In the genomic region with DNA sequence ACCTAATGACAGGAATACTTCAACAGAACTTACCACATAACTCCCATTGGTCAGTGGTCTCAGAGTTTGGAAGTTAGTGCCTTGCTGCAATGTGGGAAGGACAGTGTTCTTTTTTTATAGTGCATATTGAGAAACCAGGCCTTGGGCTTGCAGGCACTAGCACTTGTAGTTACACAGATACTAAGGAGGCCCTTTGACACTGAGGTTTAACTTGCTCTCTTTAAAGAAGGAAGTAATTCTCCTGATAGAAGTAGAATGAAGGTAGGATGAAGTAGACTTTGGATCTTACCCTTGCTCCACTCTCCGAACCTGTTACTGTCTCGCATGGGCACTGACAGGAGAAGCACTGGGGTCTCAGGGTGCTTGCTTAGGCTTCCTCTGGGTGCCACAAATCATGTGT, we compare ENCODE assay signal across 22 cellular contexts.
"Had no signal": no experiment of that assay in that cellular context is flagged by ENCODE, and none has a peak within 500 bp of the region (broad histone marks: within the 10 kb centered on the region; RNA-seq: fewer than 3 reads in every experiment).

No MANE protein-coding gene starts in this region.

- ATAC-seq: activated CD4-positive, alpha-beta T cell treated with anti-CD3 and anti-CD28 coated beads for 36 hours; activated CD8-positive, alpha-beta memory T cell treated with anti-CD3 and anti-CD28 coated beads, Interleukin-2, amount 10 ng/mL, durations not matched to agents 7 days and 5 days; activated CD8-positive, alpha-beta T cell treated with anti-CD3 and anti-CD28 coated beads, Interleukin-2, amount 10 ng/mL, durations not matched to agents 7 days and 5 days; activated T-cell treated with anti-CD3 and anti-CD28 coated beads, Interleukin-2, amount 50 U/mL, for 72 hours; body of pancreas; gastrocnemius medialis; left ventricle myocardium superior; sciatic nerve; stimulated activated naive B cell treated with anti-CD40 and anti-IgM and Interleukin-4, amounts not matched to agents 10 μg/mL and 1 μg/mL and 100 μg/mL, for 72 hours had no signal

- H3K27ac ChIP-seq: adrenal gland, body of pancreas, gastrocnemius medialis, skin epidermis, stomach, suprapubic skin, tibial artery had no signal

- H3K27me3 ChIP-seq: adrenal gland, body of pancreas, gastrocnemius medialis, stomach, suprapubic skin, tibial artery had no signal

- H3K4me1 ChIP-seq: body of pancreas had no signal

- DNase-seq: activated CD4-positive, alpha-beta T cell treated with anti-CD3 and anti-CD28 coated beads for 36 hours; activated CD4-positive, CD25-positive, alpha-beta regulatory T cell; activated CD8-positive, alpha-beta memory T cell treated with anti-CD3 and anti-CD28 coated beads, Interleukin-2, amount 10 ng/mL, durations not matched to agents 7 days and 5 days; activated CD8-positive, alpha-beta T cell treated with anti-CD3 and anti-CD28 coated beads, Interleukin-2, amount 10 ng/mL, durations not matched to agents 7 days and 5 days; activated naive CD4-positive, alpha-beta T cell; activated T-cell treated with anti-CD3 and anti-CD28 coated beads, Interleukin-2, amount 50 U/mL, for 72 hours; adrenal gland; aorta; body of pancreas; dermis blood vessel endothelial cell; effector CD4-positive, alpha-beta T cell; erythroblast; gastrocnemius medialis; glutamatergic neuron; islet precursor cell; left ventricle myocardium superior; stimulated activated naive B cell treated with anti-CD40 and anti-IgM and Interleukin-4, amounts not matched to agents 10 μg/mL and 1 μg/mL and 100 μg/mL, for 72 hours; stomach; tibial artery had no signal

- H3K4me3 ChIP-seq: adrenal gland, body of pancreas, gastrocnemius medialis, skin epidermis, stomach, suprapubic skin, tibial artery had no signal

- H3K9me3 ChIP-seq: adrenal gland, body of pancreas, gastrocnemius medialis, stomach, suprapubic skin, tibial artery had no signal
